ENCODE assay signal across 13 cellular contexts in the genomic region with DNA sequence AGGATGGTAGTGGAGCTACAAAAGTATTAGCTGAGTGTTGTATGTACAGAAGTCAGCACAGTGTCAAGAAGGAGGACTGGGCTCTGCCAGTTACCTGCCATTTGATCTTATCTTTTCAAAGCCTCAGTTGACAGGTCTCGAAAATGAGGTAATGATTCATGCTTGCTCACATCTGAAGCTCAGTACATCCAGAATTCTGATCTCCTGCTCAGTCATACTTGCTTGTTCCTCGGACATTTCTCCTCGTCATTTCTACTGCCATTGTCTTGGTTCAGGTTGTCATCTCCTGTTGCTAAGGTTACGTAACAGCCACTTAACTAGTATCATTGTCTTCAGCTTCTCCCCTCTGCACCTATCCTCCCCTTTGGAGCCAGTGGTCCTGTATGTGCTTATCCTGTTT.
DNase-seq lines count a peak whose midpoint lies in the region; ATAC-seq and TF ChIP-seq lines count a peak whose summit lies in the region.
"Had no signal": no experiment of that assay in that cellular context is flagged by ENCODE, and none has a peak within 500 bp of the region (broad histone marks: within the 10 kb centered on the region; RNA-seq: fewer than 3 reads in every experiment).

No MANE protein-coding gene starts in this region.

- no peaks in the 10 kb centered on the region; the same call in 1 of the 2 replicates for H3K9me1 ChIP-seq in IMR-90 (ENCODE audit: insufficient read depth, low read length)

- intact Hi-C loops in IMR-90 (cut with micrococcal nuclease), result no loop called here
- intact Hi-C loops in PC-3 (cut with micrococcal nuclease), result loop anchor here (2.0 to 10.0 kb wide), 2 partner anchors 30 to 450 kb away; no protein-coding TSS in a partner anchor
- intact Hi-C loops in psoas muscle (cut with DNase I), result no loop called here

- no peak overlapping the region for H2AK9ac ChIP-seq in IMR-90 (replicated peaks; ENCODE audit: low read depth, low read length, poor library complexity)

- POLR2A ChIA-PET in IMR-90 (lab: Charles Lee; ENCODE audit: unreplicated experiment) (no interaction called here), PC-3 (lab: Charles Lee; ENCODE audit: unreplicated experiment) (interaction anchor here (0.5 to 1.0 kb wide), 3 partner anchors 21 to 321 kb away, joined by 3 read pairs; no protein-coding TSS in a partner anchor)
- POLR2A ChIA-PET in activated CD4-positive, alpha-beta memory T cell treated with anti-CD3 and anti-CD28 coated beads, Interleukin-2, amount 10 ng/mL, durations not matched to agents 7 days and 5 days (lab: Charles Lee), result no interaction called here

- H4K5ac ChIP-seq in IMR-90 (ENCODE audit: low read depth, low read length), result no peak overlapping the region

- H4K20me1 ChIP-seq in IMR-90 (ENCODE audit: insufficient read depth, low read length) (no peaks in the 10 kb centered on the region), PC-3 (ENCODE audit: low read length) (no peaks in the 10 kb centered on the region)

- peak overlapping the region; percentile 88 for H2AK5ac ChIP-seq in IMR-90 (ENCODE audit: low read depth, low read length)

- H3K4me3 ChIP-seq in IMR-90 (ENCODE audit: insufficient read depth, low read depth, low read length), result no peak overlapping the region
- no peak overlapping the region for H3K4me3 ChIP-seq in PC-3 (ENCODE audit: low read length)
- no peak overlapping the region for H3K4me3 ChIP-seq in endodermal cell (ENCODE audit: low read length)
- H3K4me3 ChIP-seq in psoas muscle, result no peak overlapping the region

- H3K14ac ChIP-seq in IMR-90 (replicated peaks; ENCODE audit: low read depth, low read length), result peak overlapping the region; percentile 73

- no peak for TF ChIP-seq CTCF in IMR-90 (conservative IDR thresholded peaks at IDR 0.05; ENCODE audit: low read depth, low read length)
- no peak for TF ChIP-seq CTCF in PC-3 (conservative IDR thresholded peaks at IDR 0.05; ENCODE audit: low read depth, low read length)
- TF ChIP-seq CTCF in endodermal cell (conservative IDR thresholded peaks at IDR 0.05), result no peak
- TF ChIP-seq CTCF in psoas muscle (IDR thresholded peaks at IDR 0.05), result no peak

- H3K4me2 ChIP-seq in IMR-90 (ENCODE audit: low read depth, low read length), result no peak overlapping the region
- peak overlapping the region; percentile 48 for H3K4me2 ChIP-seq in PC-3 (ENCODE audit: low read length)

- H3K9ac ChIP-seq in IMR-90 (ENCODE audit: low read depth, low read length) (no peak overlapping the region), PC-3 (ENCODE audit: low read length) (no peak overlapping the region), endodermal cell (ENCODE audit: extremely low read depth, low read length, poor library complexity, severe bottlenecking) (no peak overlapping the region)

- H3K4me3 Mint-ChIP-seq in endodermal cell, result no peak overlapping the region
- H3K4me3 Mint-ChIP-seq in activated CD4-positive, alpha-beta memory T cell treated with anti-CD3 and anti-CD28 coated beads, Interleukin-2, amount 10 ng/mL, durations not matched to agents 7 days and 5 days, result no peak overlapping the region
- H3K4me3 Mint-ChIP-seq: activated CD8-positive, alpha-beta T cell treated with anti-CD3 and anti-CD28 coated beads, Interleukin-2, amount 10 ng/mL, durations not matched to agents 7 days and 5 days; central memory CD8-positive, alpha-beta T cell; IgD-negative memory B cell had no signal

- H3K27me3 ChIP-seq in IMR-90 (ENCODE audit: control insufficient read depth, insufficient read depth, low read length) (no peaks in the 10 kb centered on the region), PC-3 (ENCODE audit: low read length) (no peaks in the 10 kb centered on the region), endodermal cell (ENCODE audit: control insufficient read depth, insufficient read depth, low read length, poor library complexity, severe bottlenecking) (no peaks in the 10 kb centered on the region), psoas muscle (ENCODE audit: insufficient read depth in 3 of 3, low read length in 2 of 3) (no peaks in the 10 kb centered on the region)

- ATAC-seq in IMR-90 (ENCODE audit: low read depth) (no peak), PC-3 (peak; percentile 74), psoas muscle (peak; percentile 75 to 79 (median 76)), GM19035 (IDR thresholded peaks at IDR 0.05; ENCODE audit: unreplicated experiment) (no peak)
- ATAC-seq: activated CD8-positive, alpha-beta T cell treated with anti-CD3 and anti-CD28 coated beads, Interleukin-2, amount 10 ng/mL, durations not matched to agents 7 days and 5 days had no signal

- peaks cover 8% of the 10 kb centered on the region for H3K4me1 ChIP-seq in IMR-90 (ENCODE audit: control insufficient read depth, insufficient read depth, low read length)
- H3K4me1 ChIP-seq in PC-3 (ENCODE audit: insufficient read depth, low read length), result peaks cover 47% of the 10 kb centered on the region
- no peaks in the 10 kb centered on the region for H3K4me1 ChIP-seq in endodermal cell (ENCODE audit: control insufficient read depth, insufficient read depth, low read length)
- peaks cover 16% of the 10 kb centered on the region for H3K4me1 ChIP-seq in psoas muscle

- 0 out of 4 replicates have a peak overlapping the region, but pooled peaks of 1 of the 2 experiments have one; percentile 47 for H4K8ac ChIP-seq in IMR-90 (ENCODE audit: low read depth in 2 of 2, low read length in 2 of 2)

- H3K18ac ChIP-seq in IMR-90 (ENCODE audit: low read depth, low read length), result no peak overlapping the region

- H3K56ac ChIP-seq in IMR-90 (ENCODE audit: extremely low read depth, insufficient read depth, low read length), result no peak overlapping the region

- 81% methylated on average over 2 of the region's 4 CpGs; no CpG with 5 or more reads in 1 of the 2 experiments for WGBS in IMR-90 (ENCODE audit: extremely low coverage in 2 of 2, insufficient read length in 1 of 2), 2 experiments
- 89 to 90% methylated on average over 4 of the region's 4 CpGs for WGBS in endodermal cell (ENCODE audit: insufficient coverage in 1 of 2, insufficient read length in 1 of 2), 2 experiments
- WGBS in psoas muscle, 3 donors, result 42 to 71% (median 42%) methylated on average over 4 of the region's 4 CpGs

- H3K4ac ChIP-seq in IMR-90 (ENCODE audit: low read depth, low read length), result peak overlapping the region; percentile 11; the same call in 1 of the 2 replicates

- H3K36me3 ChIP-seq in IMR-90 (ENCODE audit: control insufficient read depth, insufficient read depth, low read length) (no peaks in the 10 kb centered on the region), PC-3 (ENCODE audit: low read depth, low read length) (no peaks in the 10 kb centered on the region), endodermal cell (ENCODE audit: control insufficient read depth, insufficient read depth, low read length) (peaks cover 3% of the 10 kb centered on the region), psoas muscle (ENCODE audit: insufficient read depth in 1 of 2, low read depth in 1 of 2) (no peaks in the 10 kb centered on the region)

- no peak overlapping the region for H3K27ac ChIP-seq in IMR-90 (ENCODE audit: insufficient read depth, low read length)
- peak overlapping the region; percentile 72 for H3K27ac ChIP-seq in PC-3 (ENCODE audit: low read length)
- H3K27ac ChIP-seq in endodermal cell (ENCODE audit: low read depth, low read length), result peak overlapping the region; percentile 95
- no peak overlapping the region for H3K27ac ChIP-seq in psoas muscle

- TF ChIP-seq RAD21 in IMR-90 (IDR thresholded peaks at IDR 0.05; ENCODE audit: low read length), result no peak

- CTCF ChIA-PET in IMR-90 (lab: Yijun Ruan, JAX) (no interaction called here), PC-3 (lab: Charles Lee) (no interaction called here)
- CTCF ChIA-PET in activated CD4-positive, alpha-beta memory T cell treated with anti-CD3 and anti-CD28 coated beads, Interleukin-2, amount 10 ng/mL, durations not matched to agents 7 days and 5 days (lab: Charles Lee), result interaction anchor here (1.4 kb wide), 1 partner anchor 12 kb away, joined by 3 read pairs; no protein-coding TSS in a partner anchor

- H3K27ac Mint-ChIP-seq in endodermal cell, result no peak overlapping the region
- no peak overlapping the region for H3K27ac Mint-ChIP-seq in activated CD4-positive, alpha-beta memory T cell treated with anti-CD3 and anti-CD28 coated beads, Interleukin-2, amount 10 ng/mL, durations not matched to agents 7 days and 5 days
- H3K27ac Mint-ChIP-seq: activated CD8-positive, alpha-beta T cell treated with anti-CD3 and anti-CD28 coated beads, Interleukin-2, amount 10 ng/mL, durations not matched to agents 7 days and 5 days; IgD-negative memory B cell had no signal

- H3K9me3 Mint-ChIP-seq in endodermal cell, result no peaks in the 10 kb centered on the region
- H3K9me3 Mint-ChIP-seq in activated CD4-positive, alpha-beta memory T cell treated with anti-CD3 and anti-CD28 coated beads, Interleukin-2, amount 10 ng/mL, durations not matched to agents 7 days and 5 days, result no peaks in the 10 kb centered on the region
- H3K9me3 Mint-ChIP-seq: central memory CD8-positive, alpha-beta T cell; IgD-negative memory B cell had no signal

- H2AFZ ChIP-seq in IMR-90 (replicated peaks; ENCODE audit: low read length, poor library complexity), result no peak overlapping the region
- H2AFZ ChIP-seq in PC-3 (ENCODE audit: low read length), result no peak overlapping the region

- H2BK5ac ChIP-seq in IMR-90 (ENCODE audit: low read depth, low read length, poor library complexity, severe bottlenecking), result no peak overlapping the region

- TF ChIP-seq POLR2A in IMR-90 (IDR thresholded peaks at IDR 0.05; ENCODE audit: low read depth, low read length), result no peak

- H3K9me2 ChIP-seq in PC-3 (replicated peaks; ENCODE audit: low read length), result no peaks in the 10 kb centered on the region

- no peak overlapping the region for H4K91ac ChIP-seq in IMR-90 (ENCODE audit: insufficient read depth, low read depth, low read length)

- H2BK15ac ChIP-seq in IMR-90 (ENCODE audit: low read depth, low read length), result peak overlapping the region; percentile 62; the same call in 1 of the 3 replicates

- in situ Hi-C loops in IMR-90 (cut with MboI; ENCODE audit: low sequenced_read_pairs), result loop anchor here (25.0 kb wide), 1 partner anchor 537 kb away; no protein-coding TSS in a partner anchor

- no TSS peak for BruUV-seq in IMR-90 (replicated peaks; lab: Mats Ljungman, UMichigan)
- no TSS peak for BruUV-seq in PC-3 (replicated peaks; lab: Mats Ljungman, UMichigan)

- peaks cover 5 to 22% of the 10 kb centered on the region in 2 experiments; a peak in 3 of 4 replicates for H3K79me1 ChIP-seq in IMR-90 (ENCODE audit: low read depth in 1 of 2, low read length in 2 of 2)

- peaks cover 13% of the 10 kb centered on the region for H3F3A ChIP-seq in PC-3 (ENCODE audit: low read length, unreplicated experiment)

- peak overlapping the region; percentile 11; the same call in 1 of the 2 replicates for H2BK20ac ChIP-seq in IMR-90 (ENCODE audit: low read depth, low read length)

- H3K9me3 ChIP-seq in IMR-90 (ENCODE audit: control insufficient read depth, insufficient read depth, low read length), result no peaks in the 10 kb centered on the region
- H3K9me3 ChIP-seq in PC-3 (ENCODE audit: low read length), result no peaks in the 10 kb centered on the region
- H3K9me3 ChIP-seq in endodermal cell (ENCODE audit: control insufficient read depth, low read length), result no peaks in the 10 kb centered on the region
- H3K9me3 ChIP-seq in psoas muscle, result no peaks in the 10 kb centered on the region

- DNase-seq in IMR-90, result no peak
- peak; percentile 95 for DNase-seq in PC-3
- peak; percentile 38 for DNase-seq in endodermal cell
- no peak for DNase-seq in psoas muscle
- DNase-seq in iPS-NIHi7 (ENCODE audit: extremely low spot score), result no peak
- DNase-seq in activated CD4-positive, alpha-beta memory T cell treated with anti-CD3 and anti-CD28 coated beads, Interleukin-2, amount 10 ng/mL, durations not matched to agents 7 days and 5 days, result no peak
- DNase-seq in T-helper 1 cell, result no peak
- DNase-seq: activated CD8-positive, alpha-beta T cell treated with anti-CD3 and anti-CD28 coated beads, Interleukin-2, amount 10 ng/mL, durations not matched to agents 7 days and 5 days; occipital lobe; RPMI8226 had no signal

- H3K4me1 Mint-ChIP-seq in endodermal cell, result peaks cover 38% of the 10 kb centered on the region
- peaks cover 33% of the 10 kb centered on the region for H3K4me1 Mint-ChIP-seq in activated CD4-positive, alpha-beta memory T cell treated with anti-CD3 and anti-CD28 coated beads, Interleukin-2, amount 10 ng/mL, durations not matched to agents 7 days and 5 days

- H3K23ac ChIP-seq in IMR-90 (ENCODE audit: low read depth, low read length), result peak overlapping the region; percentile 80; the same call in 1 of the 2 replicates

- no peaks in the 10 kb centered on the region for H3K27me3 Mint-ChIP-seq in endodermal cell (ENCODE audit: insufficient read depth)
- no peaks in the 10 kb centered on the region for H3K27me3 Mint-ChIP-seq in activated CD4-positive, alpha-beta memory T cell treated with anti-CD3 and anti-CD28 coated beads, Interleukin-2, amount 10 ng/mL, durations not matched to agents 7 days and 5 days
- H3K27me3 Mint-ChIP-seq: central memory CD8-positive, alpha-beta T cell; IgD-negative memory B cell had no signal

- peaks cover 2% of the 10 kb centered on the region for H3K36me3 Mint-ChIP-seq in endodermal cell (ENCODE audit: low read depth)
- peaks cover 4% of the 10 kb centered on the region for H3K36me3 Mint-ChIP-seq in activated CD4-positive, alpha-beta memory T cell treated with anti-CD3 and anti-CD28 coated beads, Interleukin-2, amount 10 ng/mL, durations not matched to agents 7 days and 5 days (ENCODE audit: low read depth)

- peaks cover 17% of the 10 kb centered on the region for H3K79me2 ChIP-seq in PC-3 (ENCODE audit: low read length)

- H2BK120ac ChIP-seq in IMR-90 (ENCODE audit: low read depth, low read length), result peak overlapping the region; percentile 68; the same call in 1 of the 2 replicates

- dilution Hi-C loops in IMR-90 (cut with HindIII; ENCODE audit: low sequenced_read_pairs, unreplicated experiment), result no loop called here

Comparison
In these comparisons a context has a peak if more than half of its experiments do, and no peak if none do; other contexts are left out.
1. ATAC-seq: peak in PC-3 (single experiment) and psoas muscle (4 of 4); none in IMR-90 (single experiment) and GM19035 (single experiment).
2. DNase-seq: peak in PC-3 (single experiment) and endodermal cell (single experiment); none in IMR-90 (single experiment), psoas muscle (0 of 2), iPS-NIHi7 (single experiment), activated CD4-positive, alpha-beta memory T cell treated with anti-CD3 and anti-CD28 coated beads, Interleukin-2, amount 10 ng/mL, durations not matched to agents 7 days and 5 days (single experiment) and T-helper 1 cell (0 of 5).
3. H3K27ac ChIP-seq: peak in PC-3 (single experiment) and endodermal cell (single experiment); none in IMR-90 (single experiment) and psoas muscle (single experiment).